In genomic region chr16:69448470-69449193, GRCh38 we compare ENCODE assay signal across 9 cellular contexts. TPM values are rescaled to one million over a fixed set of nuclear protein-coding genes. Genes with fewer than 3 reads are reported as not detected.
DNase-seq lines count a peak whose midpoint lies in the region; ATAC-seq and TF ChIP-seq lines count a peak whose summit lies in the region.
"Had no signal": no experiment of that assay in that cellular context is flagged by ENCODE, and none has a peak within 500 bp of the region (broad histone marks: within the 10 kb centered on the region; RNA-seq: fewer than 3 reads in every experiment).

No MANE protein-coding gene starts in this region.

- H3K9me3 ChIP-seq in breast epithelium, result no peaks in the 10 kb centered on the region
- H3K9me3 ChIP-seq in lung (ENCODE audit: control insufficient read depth in 2 of 2, insufficient read depth in 1 of 2, low read length in 1 of 2), result no peaks in the 10 kb centered on the region
- no peaks in the 10 kb centered on the region for H3K9me3 ChIP-seq in CD8-positive, alpha-beta memory T cell (ENCODE audit: low read length)

- H3K4me1 ChIP-seq in breast epithelium (peaks cover 0 to 5% of the 10 kb centered on the region in 2 donors), lung (ENCODE audit: control insufficient read depth in 2 of 2, insufficient read depth in 2 of 2, low read length in 2 of 2) (peaks cover 3 to 11% of the 10 kb centered on the region in 2 donors)
- H3K4me1 ChIP-seq in CD8-positive, alpha-beta memory T cell (ENCODE audit: insufficient read depth, low read length), result peaks cover 12% of the 10 kb centered on the region

- peak overlapping the region in 1 of 7 donors; percentile 26 for H3K27ac Mint-ChIP-seq in CD14-positive monocyte
- H3K27ac Mint-ChIP-seq in CD8-positive, alpha-beta memory T cell, result peak overlapping the region in 3 of 8 donors; percentile 6 to 62 (median 40)

- no peak overlapping the region for H3K4me3 ChIP-seq in breast epithelium
- no peak overlapping the region for H3K4me3 ChIP-seq in lung
- H3K4me3 ChIP-seq in CD8-positive, alpha-beta memory T cell (ENCODE audit: low read length), result no peak overlapping the region
- H3K4me3 ChIP-seq: cardiac muscle cell had no signal

- no peaks in the 10 kb centered on the region for H3K36me3 ChIP-seq in breast epithelium
- H3K36me3 ChIP-seq in lung (ENCODE audit: control insufficient read depth in 2 of 2, insufficient read depth in 2 of 2, low read length in 2 of 2), result peaks cover 0 to 5% of the 10 kb centered on the region in 2 donors
- H3K36me3 ChIP-seq in CD8-positive, alpha-beta memory T cell (ENCODE audit: insufficient read depth, low read length), result peaks cover 16% of the 10 kb centered on the region

- no peaks in the 10 kb centered on the region for H3K27me3 ChIP-seq in breast epithelium
- H3K27me3 ChIP-seq in lung (ENCODE audit: control insufficient read depth, insufficient read depth), result no peaks in the 10 kb centered on the region
- H3K27me3 ChIP-seq in CD8-positive, alpha-beta memory T cell (ENCODE audit: insufficient read depth, low read length, poor library complexity, severe bottlenecking), result no peaks in the 10 kb centered on the region
- H3K27me3 ChIP-seq: cardiac muscle cell had no signal

- peaks cover 0 to 2% (median 0%) of the 10 kb centered on the region in 7 donors for H3K9me3 Mint-ChIP-seq in CD14-positive monocyte
- H3K9me3 Mint-ChIP-seq in CD8-positive, alpha-beta memory T cell, result no peaks in the 10 kb centered on the region

- peaks cover 0 to 1% (median 0%) of the 10 kb centered on the region in 3 donors for H3K27me3 Mint-ChIP-seq in CD14-positive monocyte (ENCODE audit: low read depth in 3 of 3)
- no peaks in the 10 kb centered on the region for H3K27me3 Mint-ChIP-seq in CD8-positive, alpha-beta memory T cell

- ATAC-seq in lung (ENCODE audit: insufficient read depth, low FRiP score), result peak; percentile 51

- POLR2A ChIA-PET in CD8-positive, alpha-beta memory T cell (lab: Charles Lee), result no interaction called here

- H3K4me1 Mint-ChIP-seq in CD14-positive monocyte, result peaks cover 15% of the 10 kb centered on the region
- H3K4me1 Mint-ChIP-seq in CD8-positive, alpha-beta memory T cell, result peaks cover 22 to 58% (median 41%) of the 10 kb centered on the region in 3 donors

- peak; percentile 66 for DNase-seq in AG09319 (ENCODE audit: extremely low read depth, low read depth)
- peak; percentile 61 for DNase-seq in NCI-H1092 (lab: John Stamatoyannopoulos, UW)
- no peak for DNase-seq in breast epithelium (ENCODE audit: low spot score in 2 of 2)
- DNase-seq in lung (ENCODE audit: low spot score), result no peak
- DNase-seq in CD14-positive monocyte (ENCODE audit: low spot score), result no peak
- DNase-seq in CD8-positive, alpha-beta memory T cell, result no peak
- DNase-seq in NOMO-1 (lab: John Stamatoyannopoulos, UW; ENCODE audit: unreplicated experiment in 2 of 2), result no peak
- DNase-seq in activated CD4-positive, alpha-beta T cell treated with anti-CD3 and anti-CD28 coated beads, Interleukin-2, amount 50 U/mL, for 4 hours, result no peak

- TF ChIP-seq POLR2A in breast epithelium (IDR thresholded peaks at IDR 0.05), result no peak

- TF ChIP-seq CTCF in AG09319 (IDR thresholded peaks at IDR 0.05; ENCODE audit: low read depth, low read length) (no peak), breast epithelium (IDR thresholded peaks at IDR 0.05) (no peak), lung (IDR thresholded peaks at IDR 0.05; ENCODE audit: control extremely low read depth, extremely low read depth) (no peak), CD14-positive monocyte (IDR thresholded peaks at IDR 0.05) (no peak)

- peaks cover 56 to 71% of the 10 kb centered on the region in 2 donors for H3K36me3 Mint-ChIP-seq in CD14-positive monocyte
- peaks cover 5 to 58% (median 20%) of the 10 kb centered on the region in 3 donors for H3K36me3 Mint-ChIP-seq in CD8-positive, alpha-beta memory T cell

- intact Hi-C loops in breast epithelium (cut with DNase I; ENCODE audit: low total_unique reads) (no loop called here), CD14-positive monocyte (cut with micrococcal nuclease) (no loop called here)

- H3K4me3 Mint-ChIP-seq in CD14-positive monocyte, result no peak overlapping the region
- no peak overlapping the region for H3K4me3 Mint-ChIP-seq in CD8-positive, alpha-beta memory T cell

- CTCF ChIA-PET in CD8-positive, alpha-beta memory T cell (lab: Charles Lee), result no interaction called here

- H3K27ac ChIP-seq in breast epithelium (peak overlapping the region; percentile 63 to 84), lung (ENCODE audit: low read depth in 1 of 2, low read length in 1 of 2) (peak overlapping the region; percentile 17 to 70)
- no peak overlapping the region for H3K27ac ChIP-seq in CD8-positive, alpha-beta memory T cell (ENCODE audit: low read depth, low read length)
- H3K27ac ChIP-seq: cardiac muscle cell had no signal

- 44 to 67% methylated on average over 3 of the region's 3 CpGs for WGBS in lung, 2 donors

RNA-seq across cellular contexts. Expression of gene CYB5B, which starts 24.2 kb away (rescaled TPM):
- total RNA-seq in breast epithelium (10 to 100 TPM; 28.2 to 48.0 (median 34.7) TPM), lung (100 to 1,000 TPM in 1 of 2 donors, 10 to 100 TPM in 1; 69.8 to 103 TPM)
- polyA plus RNA-seq in lung (10 to 100 TPM; 68.1 to 81.6 TPM), CD14-positive monocyte (10 to 100 TPM; 84.9 to 90.4 TPM)
- total RNA-seq in CD8-positive, alpha-beta memory T cell, result 100 to 1,000 TPM; 152 to 153 TPM
- polyA plus RNA-seq in CD8-positive, alpha-beta memory T cell, result 115 TPM

Comparison
In these comparisons a context has a peak if more than half of its experiments do, and no peak if none do; other contexts are left out.
1. DNase-seq: peak in AG09319 (single experiment) and NCI-H1092 (single experiment); none in breast epithelium (0 of 2), lung (single experiment), CD14-positive monocyte (single experiment), CD8-positive, alpha-beta memory T cell (0 of 5), NOMO-1 (0 of 2) and activated CD4-positive, alpha-beta T cell treated with anti-CD3 and anti-CD28 coated beads, Interleukin-2, amount 50 U/mL, for 4 hours (0 of 2).